In genomic region chr19:24055548-24055947, GRCh38 we compare ENCODE assay signal across 24 cellular contexts. TPM values are rescaled to one million over a fixed set of nuclear protein-coding genes. Genes with fewer than 3 reads are reported as not detected.
DNase-seq lines count a peak whose midpoint lies in the region; ATAC-seq and TF ChIP-seq lines count a peak whose summit lies in the region.
"Had no signal": no experiment of that assay in that cellular context is flagged by ENCODE, and none has a peak within 500 bp of the region (broad histone marks: within the 10 kb centered on the region; RNA-seq: fewer than 3 reads in every experiment).

No MANE protein-coding gene starts in this region.

- POLR2A ChIA-PET in CD4-positive, alpha-beta T cell (lab: Charles Lee) = no interaction called here

- CTCF ChIA-PET in CD4-positive, alpha-beta T cell (lab: Charles Lee) = no interaction called here

- peaks cover 2% of the 10 kb centered on the region for H3K9me3 Mint-ChIP-seq in activated T-cell treated with anti-CD3 and anti-CD28 coated beads, Interleukin-2, amount 50 U/mL, for 24 hours
- H3K9me3 Mint-ChIP-seq in activated T-cell treated with anti-CD3 and anti-CD28 coated beads, Interleukin-2, amount 50 U/mL, for 4 hours = no peaks in the 10 kb centered on the region
- no peaks in the 10 kb centered on the region for H3K9me3 Mint-ChIP-seq in CD4-positive, alpha-beta T cell
- no peaks in the 10 kb centered on the region for H3K9me3 Mint-ChIP-seq in activated T-helper 17 cell treated with anti-CD3 and anti-CD28 coated beads, Interleukin-2, amount 50 U/mL, for 72 hours
- H3K9me3 Mint-ChIP-seq in immature natural killer cell (no peaks in the 10 kb centered on the region), endothelial cell (ENCODE audit: unreplicated experiment) (no peaks in the 10 kb centered on the region)
- H3K9me3 Mint-ChIP-seq: IgD-negative memory B cell had no signal

- no peak for TF ChIP-seq CTCF in CD4-positive, alpha-beta T cell (IDR thresholded peaks at IDR 0.05)
- TF ChIP-seq CTCF in endothelial cell (IDR thresholded peaks at IDR 0.05; ENCODE audit: unreplicated experiment) = no peak

- peak overlapping the region; percentile 51 for H3K27ac Mint-ChIP-seq in activated T-cell treated with anti-CD3 and anti-CD28 coated beads, Interleukin-2, amount 50 U/mL, for 24 hours
- H3K27ac Mint-ChIP-seq in CD4-positive, alpha-beta T cell = peak overlapping the region; percentile 16
- peak overlapping the region; percentile 77 for H3K27ac Mint-ChIP-seq in activated T-helper 17 cell treated with anti-CD3 and anti-CD28 coated beads, Interleukin-2, amount 50 U/mL, for 72 hours
- peak overlapping the region in 4 of 6 donors; percentile 15 to 75 (median 28) for H3K27ac Mint-ChIP-seq in immature natural killer cell
- H3K27ac Mint-ChIP-seq in endothelial cell (ENCODE audit: unreplicated experiment) = no peak overlapping the region

- H3K4me1 Mint-ChIP-seq in activated T-cell treated with anti-CD3 and anti-CD28 coated beads, Interleukin-2, amount 50 U/mL, for 24 hours (ENCODE audit: low read depth) = peaks cover 42% of the 10 kb centered on the region
- peaks cover 12% of the 10 kb centered on the region for H3K4me1 Mint-ChIP-seq in activated T-cell treated with anti-CD3 and anti-CD28 coated beads, Interleukin-2, amount 50 U/mL, for 4 hours (ENCODE audit: low read depth)
- H3K4me1 Mint-ChIP-seq in CD4-positive, alpha-beta T cell (ENCODE audit: low read depth) = no peaks in the 10 kb centered on the region
- H3K4me1 Mint-ChIP-seq in activated T-helper 17 cell treated with anti-CD3 and anti-CD28 coated beads, Interleukin-2, amount 50 U/mL, for 72 hours = peaks cover 18% of the 10 kb centered on the region
- H3K4me1 Mint-ChIP-seq in immature natural killer cell = peaks cover 30 to 36% of the 10 kb centered on the region in 2 donors
- H3K4me1 Mint-ChIP-seq in endothelial cell (ENCODE audit: unreplicated experiment) = no peaks in the 10 kb centered on the region
- H3K4me1 Mint-ChIP-seq: IgD-negative memory B cell had no signal

- DNase-seq in activated T-cell treated with anti-CD3 and anti-CD28 coated beads, Interleukin-2, amount 50 U/mL, for 24 hours = no peak
- DNase-seq in activated T-cell treated with anti-CD3 and anti-CD28 coated beads, Interleukin-2, amount 50 U/mL, for 4 hours = no peak
- no peak for DNase-seq in CD4-positive, alpha-beta T cell
- DNase-seq in immature natural killer cell (no peak), endothelial cell (ENCODE audit: low spot score) (no peak)
- DNase-seq in stimulated activated CD4-positive, alpha-beta T cell treated with anti-CD3 and anti-CD28 coated beads, Interleukin-4, amount 100 ng/mL, for 24 hours = no peak
- no peak for DNase-seq in stimulated activated CD4-positive, alpha-beta T cell treated with anti-CD3 and anti-CD28 coated beads, Interleukin-4, amount 100 ng/mL, for 1 hour
- DNase-seq: AML-193; DMS53; EL; GF-D8; MV-4-11; NCI-H1105 treated with DMSO at 0.1 percent for 48 hours; NCI-H2081; NCI-H2171; NCI-H345; NCI-H524; NCI-H774; NK-92 treated with Interleukin-12 subunit alpha and Interleukin-12 subunit beta, amount 100 ng/mL, for 24 hours; Peyer's patch had no signal

- no peak for ATAC-seq in activated T-cell treated with anti-CD3 and anti-CD28 coated beads, Interleukin-2, amount 50 U/mL, for 4 hours
- no peak for ATAC-seq in CD4-positive, alpha-beta T cell (ENCODE audit: poor library complexity)
- no peak for ATAC-seq in activated T-helper 17 cell treated with anti-CD3 and anti-CD28 coated beads, Interleukin-2, amount 50 U/mL, for 72 hours (replicated peaks)
- ATAC-seq: Right ventricle myocardium inferior had no signal

- H3K9me3 ChIP-seq in CD4-positive, alpha-beta T cell (ENCODE audit: control insufficient read depth, low read length) = no peaks in the 10 kb centered on the region
- H3K9me3 ChIP-seq: Peyer's patch had no signal

- intact Hi-C loops in CD4-positive, alpha-beta T cell (cut with DNase I, micrococcal nuclease) = no loop called here

- H3K27me3 Mint-ChIP-seq in activated T-cell treated with anti-CD3 and anti-CD28 coated beads, Interleukin-2, amount 50 U/mL, for 24 hours = no peaks in the 10 kb centered on the region
- H3K27me3 Mint-ChIP-seq in activated T-cell treated with anti-CD3 and anti-CD28 coated beads, Interleukin-2, amount 50 U/mL, for 4 hours (ENCODE audit: low read depth) = no peaks in the 10 kb centered on the region
- H3K27me3 Mint-ChIP-seq in CD4-positive, alpha-beta T cell = no peaks in the 10 kb centered on the region
- H3K27me3 Mint-ChIP-seq in activated T-helper 17 cell treated with anti-CD3 and anti-CD28 coated beads, Interleukin-2, amount 50 U/mL, for 72 hours = no peaks in the 10 kb centered on the region
- H3K27me3 Mint-ChIP-seq in immature natural killer cell (ENCODE audit: low read depth in 3 of 3) (no peaks in the 10 kb centered on the region), endothelial cell (ENCODE audit: unreplicated experiment) (no peaks in the 10 kb centered on the region)
- H3K27me3 Mint-ChIP-seq: IgD-negative memory B cell had no signal

- no peak overlapping the region for H3K27ac ChIP-seq in CD4-positive, alpha-beta T cell (ENCODE audit: low read depth, low read length)
- H3K27ac ChIP-seq: C4-2B had no signal

- peaks cover 96% of the 10 kb centered on the region for H3K36me3 Mint-ChIP-seq in activated T-cell treated with anti-CD3 and anti-CD28 coated beads, Interleukin-2, amount 50 U/mL, for 24 hours (ENCODE audit: low read depth)
- H3K36me3 Mint-ChIP-seq in activated T-cell treated with anti-CD3 and anti-CD28 coated beads, Interleukin-2, amount 50 U/mL, for 4 hours (ENCODE audit: insufficient read depth) = peaks cover 58% of the 10 kb centered on the region
- peaks cover 92% of the 10 kb centered on the region for H3K36me3 Mint-ChIP-seq in CD4-positive, alpha-beta T cell (ENCODE audit: low read depth)
- peaks cover 88% of the 10 kb centered on the region for H3K36me3 Mint-ChIP-seq in activated T-helper 17 cell treated with anti-CD3 and anti-CD28 coated beads, Interleukin-2, amount 50 U/mL, for 72 hours (ENCODE audit: low read depth)
- peaks cover 27 to 49% (median 36%) of the 10 kb centered on the region in 3 donors for H3K36me3 Mint-ChIP-seq in immature natural killer cell
- H3K36me3 Mint-ChIP-seq in endothelial cell (ENCODE audit: low read depth, unreplicated experiment) = peaks cover 54% of the 10 kb centered on the region

- H3K27me3 ChIP-seq in CD4-positive, alpha-beta T cell (ENCODE audit: control insufficient read depth, insufficient read depth, low read length) = no peaks in the 10 kb centered on the region
- H3K27me3 ChIP-seq: Peyer's patch had no signal

- H3K4me3 Mint-ChIP-seq in activated T-cell treated with anti-CD3 and anti-CD28 coated beads, Interleukin-2, amount 50 U/mL, for 24 hours = no peak overlapping the region
- no peak overlapping the region for H3K4me3 Mint-ChIP-seq in activated T-cell treated with anti-CD3 and anti-CD28 coated beads, Interleukin-2, amount 50 U/mL, for 4 hours
- H3K4me3 Mint-ChIP-seq in CD4-positive, alpha-beta T cell = no peak overlapping the region
- H3K4me3 Mint-ChIP-seq in activated T-helper 17 cell treated with anti-CD3 and anti-CD28 coated beads, Interleukin-2, amount 50 U/mL, for 72 hours = peak overlapping the region; percentile 28
- H3K4me3 Mint-ChIP-seq in immature natural killer cell (no peak overlapping the region), endothelial cell (ENCODE audit: unreplicated experiment) (no peak overlapping the region)
- H3K4me3 Mint-ChIP-seq: IgD-negative memory B cell had no signal

RNA-seq across cellular contexts. Expression of gene ZNF254, which starts 31.4 kb away (rescaled TPM):
- total RNA-seq in activated T-cell treated with anti-CD3 and anti-CD28 coated beads, Interleukin-2, amount 50 U/mL, for 4 hours = 1 to 10 TPM; 5.6 to 7.0 (median 6.8) TPM
- total RNA-seq in CD4-positive, alpha-beta T cell = 10 to 100 TPM; 13.4 to 14.0 TPM
- total RNA-seq in activated T-helper 17 cell treated with anti-CD3 and anti-CD28 coated beads, Interleukin-2, amount 50 U/mL, for 72 hours = 10 to 100 TPM in 1 of 2 donors, 1 to 10 TPM in 1; 9.6 to 10.2 TPM
- 1 to 10 TPM; 4.4 to 6.9 (median 5.7) TPM for polyA plus RNA-seq in immature natural killer cell
- total RNA-seq in endothelial cell (ENCODE audit: unreplicated experiment) = 32.3 TPM
